Comparison of ENCODE assay signal across 10 cellular contexts in genomic region chr12:123655420-123655819, GRCh38. TPM values are rescaled to one million over a fixed set of nuclear protein-coding genes. Genes with fewer than 3 reads are reported as not detected.
DNase-seq lines count a peak whose midpoint lies in the region; ATAC-seq and TF ChIP-seq lines count a peak whose summit lies in the region.
"Had no signal": no experiment of that assay in that cellular context is flagged by ENCODE, and none has a peak within 500 bp of the region (broad histone marks: within the 10 kb centered on the region; RNA-seq: fewer than 3 reads in every experiment).

No MANE protein-coding gene starts in this region.

- intact Hi-C loops in heart right ventricle (cut with DNase I), result no loop called here

- peaks cover 0 to 13% (median 8%) of the 10 kb centered on the region in 9 donors for H3K4me1 ChIP-seq in heart right ventricle

- 53 to 62% methylated on average over 5 of the region's 5 CpGs for WGBS in heart right ventricle, 2 donors

- no peaks in the 10 kb centered on the region for H3K9me3 ChIP-seq in heart right ventricle
- H3K9me3 ChIP-seq: BLaER1 treated with 17β-estradiol and CSF1 and Interleukin-3, amounts not matched to agents 10 nM and 100 nM had no signal

- TF ChIP-seq CTCF in heart right ventricle (IDR thresholded peaks at IDR 0.05) (no peak), foreskin fibroblast (IDR thresholded peaks at IDR 0.05; ENCODE audit: low read depth, low read length) (no peak)

- H3K4me3 ChIP-seq in heart right ventricle, result no peak overlapping the region
- H3K4me3 ChIP-seq in foreskin fibroblast (ENCODE audit: low read depth in 1 of 2, low read length in 2 of 2), result no peak overlapping the region
- H3K4me3 ChIP-seq: BLaER1 treated with 17β-estradiol and CSF1 and Interleukin-3, amounts not matched to agents 10 nM and 100 nM had no signal

- peak; percentile 34 to 59 for DNase-seq in heart right ventricle
- DNase-seq in glomerular visceral epithelial cell (ENCODE audit: extremely low spot score), result no peak
- no peak for DNase-seq in NCI-H510A treated with DMSO at 0.1 percent for 48 hours (lab: John Stamatoyannopoulos, UW)
- DNase-seq in foreskin fibroblast, result no peak
- no peak for DNase-seq in mucosa of gallbladder (ENCODE audit: low spot score)
- DNase-seq: NK-92 treated with Interleukin-12 subunit alpha and Interleukin-12 subunit beta, amount 100 ng/mL, for 24 hours had no signal

- ATAC-seq in GM18517 (IDR thresholded peaks at IDR 0.05; ENCODE audit: unreplicated experiment), result peak; percentile 86
- peak; percentile 51 for ATAC-seq in GM21526 (IDR thresholded peaks at IDR 0.05; ENCODE audit: low FRiP score, unreplicated experiment)
- ATAC-seq in HG03159 (IDR thresholded peaks at IDR 0.05; ENCODE audit: unreplicated experiment), result peak; percentile 92
- ATAC-seq in heart right ventricle, result peak in 7 of 8 donors; percentile 42 to 95 (median 92)

- H3K27me3 ChIP-seq in heart right ventricle, result no peaks in the 10 kb centered on the region
- H3K27me3 ChIP-seq: BLaER1 treated with 17β-estradiol and CSF1 and Interleukin-3, amounts not matched to agents 10 nM and 100 nM had no signal

- peak overlapping the region in 2 of 10 donors; percentile 11 to 14 for H3K27ac ChIP-seq in heart right ventricle
- H3K27ac ChIP-seq: BLaER1 treated with 17β-estradiol and CSF1 and Interleukin-3, amounts not matched to agents 10 nM and 100 nM had no signal

- H3K36me3 ChIP-seq in heart right ventricle, result peaks cover 0 to 91% (median 23%) of the 10 kb centered on the region in 9 donors

RNA-seq across cellular contexts. Expression of gene TCTN2, which starts 15.5 kb away (rescaled TPM):
- total RNA-seq in heart right ventricle, result 1 to 10 TPM; 2.3 to 6.3 (median 4.4) TPM
- polyA plus RNA-seq in heart right ventricle, result 1 to 10 TPM; 1.9 to 2.8 TPM
- 15.2 TPM for total RNA-seq in mucosa of gallbladder

RNA-seq across cellular contexts. Expression of gene GTF2H3, which starts 21.8 kb away (rescaled TPM):
- total RNA-seq in heart right ventricle (10 to 100 TPM; 12.8 to 18.3 (median 15.5) TPM), mucosa of gallbladder (18.2 TPM)
- 1 to 10 TPM; 4.0 to 4.4 TPM for polyA plus RNA-seq in heart right ventricle

RNA-seq across cellular contexts. Expression of gene EIF2B1, which starts 21.9 kb away (rescaled TPM):
- total RNA-seq in heart right ventricle (10 to 100 TPM; 26.3 to 36.4 (median 31.8) TPM), mucosa of gallbladder (41.9 TPM)
- polyA plus RNA-seq in heart right ventricle, result 10 to 100 TPM; 21.2 to 25.5 TPM

RNA-seq across cellular contexts. Expression of gene DDX55, which starts 53.5 kb away (rescaled TPM):
- total RNA-seq in heart right ventricle (1 to 10 TPM; 3.2 to 8.8 (median 4.8) TPM), mucosa of gallbladder (12.7 TPM)
- 10 to 100 TPM in 1 of 2 donors, 1 to 10 TPM in 1; 6.2 to 14.0 TPM for polyA plus RNA-seq in heart right ventricle

RNA-seq across cellular contexts. Expression of gene ATP6V0A2, which starts 56.7 kb away (rescaled TPM):
- total RNA-seq in heart right ventricle (10 to 100 TPM in 9 of 10 donors, 1 to 10 TPM in 1; 8.6 to 16.9 (median 11.6) TPM), mucosa of gallbladder (25.9 TPM)
- 1 to 10 TPM; 4.7 to 6.2 TPM for polyA plus RNA-seq in heart right ventricle

Comparison
In these comparisons a context has a peak if more than half of its experiments do, and no peak if none do; other contexts are left out.
1. DNase-seq: peak in heart right ventricle (2 of 2); none in glomerular visceral epithelial cell (single experiment), NCI-H510A treated with DMSO at 0.1 percent for 48 hours (single experiment), foreskin fibroblast (0 of 2) and mucosa of gallbladder (single experiment).
2. Peak in every context shown above with its lines, with median percentiles within 50 percentile points of each other: ATAC-seq.